Comparison of ENCODE assay signal across 7 cellular contexts in the genomic region with DNA sequence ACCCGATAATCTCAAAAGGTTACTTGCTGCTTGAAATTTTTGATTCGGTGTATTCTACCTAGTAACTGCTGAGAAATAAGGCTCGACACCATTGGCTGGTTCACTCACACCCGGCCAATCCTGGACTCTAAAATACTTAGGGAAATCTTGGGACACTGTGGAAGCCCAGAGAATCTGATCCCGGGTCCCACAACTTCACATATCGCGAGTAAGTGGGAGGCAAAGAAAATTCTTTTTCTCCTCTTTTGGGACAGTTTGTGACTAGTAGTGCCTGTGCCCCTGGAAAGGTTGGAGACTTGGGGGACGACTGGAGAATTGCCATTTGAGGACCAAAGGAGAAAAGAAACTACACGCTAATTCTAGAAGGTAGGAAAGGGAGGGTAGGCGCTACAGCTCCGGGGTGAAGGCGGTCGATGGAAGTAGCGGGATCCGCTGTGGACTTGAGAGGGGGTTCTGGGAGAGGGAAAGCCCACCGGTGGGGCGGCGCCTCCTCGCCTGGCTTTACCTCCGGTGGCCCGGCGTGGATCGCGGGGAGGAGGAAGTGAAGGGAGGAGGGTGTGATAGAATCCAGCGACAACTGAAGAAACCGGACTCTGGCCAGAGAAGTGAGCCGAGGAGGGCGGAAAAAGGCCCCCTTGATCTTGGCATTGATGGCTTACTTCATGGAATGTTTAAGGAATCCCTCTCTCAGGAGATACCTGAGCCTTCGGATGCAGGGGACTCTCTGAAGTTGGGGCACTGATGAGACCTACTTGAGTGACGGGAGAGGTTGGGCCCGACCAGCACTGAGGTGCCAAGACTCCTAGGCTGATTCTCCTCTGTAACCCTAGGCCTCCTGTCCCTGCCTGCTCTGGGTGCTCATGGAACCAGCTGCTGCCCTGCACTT. TPM values are rescaled to one million over a fixed set of nuclear protein-coding genes. Genes with fewer than 3 reads are reported as not detected.
DNase-seq lines count a peak whose midpoint lies in the region; ATAC-seq and TF ChIP-seq lines count a peak whose summit lies in the region.

No MANE protein-coding gene starts in this region.

- H3K36me3 ChIP-seq in heart right ventricle (peaks cover 0 to 21% (median 4%) of the 10 kb centered on the region in 9 donors), ovary (no peaks in the 10 kb centered on the region)

- TF ChIP-seq EP300 in ovary (IDR thresholded peaks at IDR 0.05) = no peak

- ATAC-seq in GM18498 (IDR thresholded peaks at IDR 0.05; ENCODE audit: unreplicated experiment) (peak; percentile 90), HG02678 (IDR thresholded peaks at IDR 0.05; ENCODE audit: unreplicated experiment) (peak; percentile 87), heart right ventricle (peak; percentile 96 to 100 (median 99))

- DNase-seq in NCI-H1092 (lab: John Stamatoyannopoulos, UW) (peak; percentile 5), SKM-1 treated with dmso at 0.1 percent for 144 hours (lab: John Stamatoyannopoulos, UW; ENCODE audit: unreplicated experiment) (peak; percentile 74), amniotic stem cell (lab: John Stamatoyannopoulos, UW) (peak; percentile 95), heart right ventricle (peak; percentile 53 to 81), ovary (peak; percentile 62 to 76 (median 65))

- intact Hi-C loops in heart right ventricle (cut with DNase I) (no loop called here), ovary (cut with DNase I) (no loop called here)

- no peak for TF ChIP-seq POLR2A in ovary (IDR thresholded peaks at IDR 0.05)

- H3K4me3 ChIP-seq in heart right ventricle (peak overlapping the region; percentile 48 to 90 (median 66)), ovary (peak overlapping the region; percentile 69)

- peak overlapping the region; percentile 21 to 94 (median 84) for H3K27ac ChIP-seq in heart right ventricle
- peak overlapping the region; percentile 81 to 83 for H3K27ac ChIP-seq in ovary

- no peaks in the 10 kb centered on the region for H3K27me3 ChIP-seq in heart right ventricle
- no peaks in the 10 kb centered on the region for H3K27me3 ChIP-seq in ovary

- H3K9me3 ChIP-seq in heart right ventricle (peaks cover 0 to 21% (median 0%) of the 10 kb centered on the region in 11 donors), ovary (no peaks in the 10 kb centered on the region)

- H3K4me1 ChIP-seq in heart right ventricle (peaks cover 0 to 48% (median 27%) of the 10 kb centered on the region in 9 donors), ovary (ENCODE audit: insufficient read depth) (peaks cover 7% of the 10 kb centered on the region)

- TF ChIP-seq CTCF in heart right ventricle (IDR thresholded peaks at IDR 0.05) (no peak), ovary (IDR thresholded peaks at IDR 0.05) (no peak)

- WGBS in heart right ventricle, 2 donors = 1% methylated on average over 31 of the region's 31 CpGs
- 0 to 1% (median 1%) methylated on average over 31 of the region's 31 CpGs for WGBS in ovary, 3 donors

RNA-seq across cellular contexts. Expression of a gene that starts 18.8 kb away (rescaled TPM):
- total RNA-seq in heart right ventricle (10 to 100 TPM in 3 of 10 donors, 1 to 10 TPM in 7; 4.4 to 28.2 (median 8.4) TPM), ovary (10 to 100 TPM; 13.6 to 19.5 (median 18.0) TPM)
- polyA plus RNA-seq in heart right ventricle (10 to 100 TPM in 1 of 2 donors, 1 to 10 TPM in 1; 8.2 to 10.6 TPM), ovary (10 to 100 TPM; 13.8 to 72.3 TPM)

RNA-seq across cellular contexts. Expression of a gene that starts 19.4 kb away (rescaled TPM):
- total RNA-seq in heart right ventricle = 10 to 100 TPM in 3 of 10 donors, 1 to 10 TPM in 7; 3.9 to 44.3 (median 8.6) TPM
- polyA plus RNA-seq in heart right ventricle = 10 to 100 TPM in 1 of 2 donors, 1 to 10 TPM in 1; 3.9 to 11.0 TPM
- 10 to 100 TPM; 11.0 to 33.4 (median 18.4) TPM for total RNA-seq in ovary
- 10 to 100 TPM; 14.5 to 64.5 TPM for polyA plus RNA-seq in ovary

RNA-seq across cellular contexts. Expression of a gene that starts 36.3 kb away (rescaled TPM):
- total RNA-seq in heart right ventricle (10 to 100 TPM; 12.7 to 19.9 (median 15.5) TPM), ovary (10 to 100 TPM in 6 of 7 donors, 1 to 10 TPM in 1; 9.0 to 23.2 (median 17.7) TPM)
- polyA plus RNA-seq in heart right ventricle (10 to 100 TPM in 1 of 2 donors, 1 to 10 TPM in 1; 9.7 to 15.9 TPM), ovary (10 to 100 TPM; 20.5 to 33.3 TPM)

RNA-seq across cellular contexts. Expression of a gene that starts 38.6 kb away (rescaled TPM):
- total RNA-seq in heart right ventricle = 10 to 100 TPM in 1 of 10 donors, 1 to 10 TPM in 9; 1.7 to 12.5 (median 3.8) TPM
- polyA plus RNA-seq in heart right ventricle = 1 to 10 TPM; 3.0 to 3.9 TPM
- total RNA-seq in ovary = 10 to 100 TPM; 10.7 to 23.0 (median 13.7) TPM
- polyA plus RNA-seq in ovary = 10 to 100 TPM in 1 of 2 donors, 1 to 10 TPM in 1; 7.3 to 15.1 TPM

RNA-seq across cellular contexts. Expression of a gene that starts 56.5 kb away (rescaled TPM):
- total RNA-seq in heart right ventricle = 10 to 100 TPM in 4 of 10 donors, 1 to 10 TPM in 6; 4.2 to 68.1 (median 9.2) TPM
- 10 to 100 TPM; 10.5 to 11.1 TPM for polyA plus RNA-seq in heart right ventricle
- 10 to 100 TPM in 6 of 7 donors, 1 to 10 TPM in 1; 9.9 to 36.5 (median 16.5) TPM for total RNA-seq in ovary
- 10 to 100 TPM; 22.9 to 45.7 TPM for polyA plus RNA-seq in ovary

Comparison
In these comparisons a context has a peak if more than half of its experiments do, and no peak if none do; other contexts are left out.
1. Peak in every context shown above with its lines: DNase-seq, ATAC-seq, H3K4me3 ChIP-seq and H3K27ac ChIP-seq.
2. DNase-seq: peak in every context shown above with its lines; median percentile 95 in amniotic stem cell; 74 in SKM-1 treated with dmso at 0.1 percent for 144 hours; 67 in heart right ventricle; 65 in ovary; 5 in NCI-H1092.